ENCODE assay signal across 1 cellular context in the genomic region with DNA sequence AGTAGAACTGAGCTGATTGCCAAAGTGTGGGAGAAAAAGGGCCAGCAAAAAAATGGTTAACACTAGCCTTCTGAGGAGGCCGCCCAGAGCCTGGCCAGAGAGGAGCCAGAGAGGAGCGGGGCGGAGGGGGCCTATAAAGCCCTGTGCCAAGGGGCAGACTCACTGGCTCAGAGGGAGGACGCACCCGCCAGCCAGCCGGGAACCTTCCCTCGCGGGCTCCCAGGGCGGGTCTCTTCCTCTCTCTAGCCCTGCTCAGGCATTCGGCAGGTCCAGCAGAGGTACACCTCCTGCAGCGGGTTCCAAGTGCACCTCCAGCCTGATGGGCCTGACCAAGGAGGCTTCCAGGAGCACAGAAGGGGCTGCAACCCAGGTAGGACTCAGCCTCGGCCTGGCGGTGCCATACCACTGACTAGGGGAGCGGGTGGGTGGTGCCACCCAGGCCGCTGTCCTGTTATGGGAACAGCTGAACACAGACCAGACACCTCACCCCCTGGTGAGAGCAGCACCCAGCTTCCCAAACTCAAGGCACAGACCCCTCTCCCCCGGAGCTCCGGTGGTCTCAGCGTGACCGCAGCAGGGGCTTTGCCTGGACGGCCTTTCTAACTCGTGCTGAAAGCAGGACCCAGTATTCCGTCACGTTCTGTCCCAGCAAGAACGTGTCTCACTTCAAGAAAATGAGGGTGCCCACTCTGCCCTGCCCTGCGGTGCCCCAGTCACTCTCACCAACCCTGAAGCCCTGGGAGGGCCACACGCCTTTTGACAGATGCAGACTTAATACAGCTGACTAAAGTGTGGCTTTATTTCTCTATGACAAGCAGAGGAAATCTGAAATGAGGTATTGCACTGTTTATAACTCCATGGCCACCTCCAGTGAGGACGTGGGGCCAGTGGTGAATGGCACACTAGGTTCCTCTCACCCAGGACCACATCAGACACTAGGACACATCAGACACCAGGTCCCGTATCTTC.
TF ChIP-seq lines count a peak whose summit lies in the region.

Gene GPER1, plus strand, starts transcription at position 162 of the 969 bp plus-strand sequence. CDS start 3,616 bp downstream, outside the sequence.

TF ChIP-seq in A549, 52 proteins besides CTCF, POLR2A, EP300 and RAD21 (continued from another document):
- TF ChIP-seq GATA3 (IDR thresholded peaks at IDR 0.05; ENCODE audit: borderline replicate concordance) (no peak), MAZ (IDR thresholded peaks at IDR 0.05; ENCODE audit: borderline replicate concordance, low read depth, low read length) (no peak), EHMT2 (IDR thresholded peaks at IDR 0.05; ENCODE audit: low read depth) (no peak), HDAC2 (IDR thresholded peaks at IDR 0.05) (no peak), KDM1A (IDR thresholded peaks at IDR 0.05; ENCODE audit: low read depth) (no peak), EHF (CRISPR knock-in tag; IDR thresholded peaks at IDR 0.05) (no peak), SMC3 (IDR thresholded peaks at IDR 0.05) (no peak), CHD4 (IDR thresholded peaks at IDR 0.05; ENCODE audit: borderline replicate concordance) (no peak)
